Comparison of ENCODE assay signal across 24 cellular contexts in genomic region chr16:87837627-87838289, GRCh38. TPM values are rescaled to one million over a fixed set of nuclear protein-coding genes. Genes with fewer than 3 reads are reported as not detected.
DNase-seq lines count a peak whose midpoint lies in the region; ATAC-seq and TF ChIP-seq lines count a peak whose summit lies in the region.
"Had no signal": no experiment of that assay in that cellular context is flagged by ENCODE, and none has a peak within 500 bp of the region (broad histone marks: within the 10 kb centered on the region; RNA-seq: fewer than 3 reads in every experiment).

No MANE protein-coding gene starts in this region.

- H3K9me3 ChIP-seq in RWPE2 (ENCODE audit: severe bottlenecking) (no peaks in the 10 kb centered on the region), esophagus (ENCODE audit: control insufficient read depth in 2 of 2, insufficient read depth in 1 of 2, low read depth in 1 of 2, low read length in 1 of 2) (peaks cover 0 to 2% of the 10 kb centered on the region in 2 donors), PC-3 (ENCODE audit: low read length) (no peaks in the 10 kb centered on the region)
- H3K9me3 ChIP-seq: ascending aorta, esophagus muscularis mucosa, gastrocnemius medialis, upper lobe of left lung had no signal

- H3K9ac ChIP-seq in PC-3 (ENCODE audit: low read length), result no peak overlapping the region
- H3K9ac ChIP-seq: GM23248 had no signal

- peaks cover 8% of the 10 kb centered on the region for H4K20me1 ChIP-seq in PC-3 (ENCODE audit: low read length)

- H3K4me1 ChIP-seq in RWPE2 (ENCODE audit: insufficient read depth, poor library complexity, severe bottlenecking) (peaks cover 14% of the 10 kb centered on the region), esophagus (ENCODE audit: control insufficient read depth in 2 of 2, insufficient read depth in 2 of 2, low read length in 1 of 2) (peaks cover 10 to 37% of the 10 kb centered on the region in 2 donors), PC-3 (ENCODE audit: insufficient read depth, low read length) (no peaks in the 10 kb centered on the region)
- H3K4me1 ChIP-seq: ascending aorta had no signal

- TF ChIP-seq CTCF in RWPE2 (IDR thresholded peaks at IDR 0.05; ENCODE audit: poor library complexity, severe bottlenecking), result no peak
- TF ChIP-seq CTCF in PC-3 (conservative IDR thresholded peaks at IDR 0.05; ENCODE audit: low read depth, low read length), result no peak

- H3K4me3 Mint-ChIP-seq in activated naive CD8-positive, alpha-beta T cell treated with anti-CD3 and anti-CD28 coated beads for 36 hours, result no peak overlapping the region
- H3K4me3 Mint-ChIP-seq in activated naive CD8-positive, alpha-beta T cell treated with anti-CD3 and anti-CD28 coated beads, Interleukin-2, amount 50 U/mL, for 24 hours, result no peak overlapping the region
- H3K4me3 Mint-ChIP-seq in stimulated activated effector memory CD8-positive, alpha-beta T cell treated with anti-CD3 and anti-CD28 coated beads, Interleukin-12 subunit alpha, Interleukin-12 subunit beta, amount 100 ng/mL, for 72 hours, result no peak overlapping the region
- H3K4me3 Mint-ChIP-seq in T-helper 2 cell treated with Interferon-gamma antibody and Interleukin-4, amounts not matched to agents 5 μg/mL and 100 μg/mL, for 36 hours, result no peak overlapping the region
- H3K4me3 Mint-ChIP-seq: activated CD8-positive, alpha-beta T cell treated with anti-CD3 and anti-CD28 coated beads for 36 hours; activated naive CD4-positive, alpha-beta T cell treated with anti-CD3 and anti-CD28 coated beads for 36 hours had no signal

- POLR2A ChIA-PET in PC-3 (lab: Charles Lee; ENCODE audit: unreplicated experiment), result no interaction called here

- no peak for DNase-seq in activated naive CD8-positive, alpha-beta T cell treated with anti-CD3 and anti-CD28 coated beads for 36 hours
- DNase-seq in activated naive CD8-positive, alpha-beta T cell treated with anti-CD3 and anti-CD28 coated beads, Interleukin-2, amount 50 U/mL, for 24 hours, result no peak
- DNase-seq in RWPE2 (ENCODE audit: low spot score), result no peak
- DNase-seq in stimulated activated effector memory CD8-positive, alpha-beta T cell treated with anti-CD3 and anti-CD28 coated beads, Interleukin-12 subunit alpha, Interleukin-12 subunit beta, amount 100 ng/mL, for 72 hours (ENCODE audit: low spot score in 2 of 2), result no peak
- no peak for DNase-seq in T-helper 2 cell treated with Interferon-gamma antibody and Interleukin-4, amounts not matched to agents 5 μg/mL and 100 μg/mL, for 36 hours (ENCODE audit: low spot score)
- DNase-seq in PC-3, result no peak
- DNase-seq: activated CD4-positive, CD25-positive, alpha-beta regulatory T cell; activated CD8-positive, alpha-beta T cell treated with anti-CD3 and anti-CD28 coated beads for 36 hours; activated naive CD4-positive, alpha-beta T cell treated with anti-CD3 and anti-CD28 coated beads for 36 hours; gastrocnemius medialis; GM23248; MM.1S; naive B cell; NCI-H1417 treated with DMSO at 0.1 percent for 48 hours; NCI-H510A treated with DMSO at 0.1 percent for 48 hours; RPMI8226; stimulated activated CD4-positive, alpha-beta T cell treated with anti-CD3 and anti-CD28 coated beads, Interleukin-12 subunit alpha, Interleukin-12 subunit beta, amount 100 ng/mL, for 4 hours; T1000 had no signal

- peaks cover 17% of the 10 kb centered on the region for H3K36me3 Mint-ChIP-seq in activated naive CD8-positive, alpha-beta T cell treated with anti-CD3 and anti-CD28 coated beads for 36 hours
- peaks cover 54% of the 10 kb centered on the region for H3K36me3 Mint-ChIP-seq in activated naive CD8-positive, alpha-beta T cell treated with anti-CD3 and anti-CD28 coated beads, Interleukin-2, amount 50 U/mL, for 24 hours (ENCODE audit: low read depth)
- H3K36me3 Mint-ChIP-seq in stimulated activated effector memory CD8-positive, alpha-beta T cell treated with anti-CD3 and anti-CD28 coated beads, Interleukin-12 subunit alpha, Interleukin-12 subunit beta, amount 100 ng/mL, for 72 hours, result peaks cover 100% of the 10 kb centered on the region
- H3K36me3 Mint-ChIP-seq in T-helper 2 cell treated with Interferon-gamma antibody and Interleukin-4, amounts not matched to agents 5 μg/mL and 100 μg/mL, for 36 hours (ENCODE audit: low read depth), result peaks cover 19% of the 10 kb centered on the region
- H3K36me3 Mint-ChIP-seq: naive B cell had no signal

- intact Hi-C loops in PC-3 (cut with micrococcal nuclease), result no loop called here

- H3F3A ChIP-seq in PC-3 (ENCODE audit: low read length, unreplicated experiment), result no peaks in the 10 kb centered on the region

- H3K79me2 ChIP-seq in PC-3 (ENCODE audit: low read length), result peaks cover 8% of the 10 kb centered on the region; the same call in 1 of the 2 replicates

- H3K9me2 ChIP-seq in PC-3 (replicated peaks; ENCODE audit: low read length), result no peaks in the 10 kb centered on the region

- ATAC-seq in activated naive CD8-positive, alpha-beta T cell treated with anti-CD3 and anti-CD28 coated beads, Interleukin-2, amount 50 U/mL, for 24 hours, result no peak
- no peak for ATAC-seq in RWPE2 (ENCODE audit: low read depth)
- ATAC-seq in stimulated activated effector memory CD8-positive, alpha-beta T cell treated with anti-CD3 and anti-CD28 coated beads, Interleukin-12 subunit alpha, Interleukin-12 subunit beta, amount 100 ng/mL, for 72 hours, result no peak
- ATAC-seq in HG02970 (IDR thresholded peaks at IDR 0.05; ENCODE audit: low FRiP score, unreplicated experiment), result no peak
- ATAC-seq in PC-3, result no peak
- ATAC-seq: activated CD8-positive, alpha-beta T cell treated with anti-CD3 and anti-CD28 coated beads for 36 hours; gastrocnemius medialis had no signal

- H3K27ac ChIP-seq in RWPE2 (ENCODE audit: poor library complexity, severe bottlenecking), result peak overlapping the region; percentile 65
- peak overlapping the region; percentile 74 to 77 for H3K27ac ChIP-seq in esophagus (ENCODE audit: low read depth in 2 of 2, low read length in 1 of 2)
- H3K27ac ChIP-seq in PC-3 (ENCODE audit: low read length), result no peak overlapping the region
- H3K27ac ChIP-seq: ascending aorta, C4-2B, esophagus muscularis mucosa, GM23248, upper lobe of left lung had no signal

- 54 to 63% methylated on average over 21 of the region's 21 CpGs for WGBS in esophagus, 2 donors

- CTCF ChIA-PET in PC-3 (lab: Charles Lee), result no interaction called here

- H3K36me3 ChIP-seq in RWPE2 (ENCODE audit: low read depth) (peaks cover 100% of the 10 kb centered on the region), esophagus (ENCODE audit: control insufficient read depth in 2 of 2, insufficient read depth in 2 of 2, low read length in 1 of 2) (peaks cover 5 to 47% of the 10 kb centered on the region in 2 donors), PC-3 (ENCODE audit: low read depth, low read length) (peaks cover 41% of the 10 kb centered on the region; the same call in 1 of the 2 replicates)
- H3K36me3 ChIP-seq: ascending aorta had no signal

- H3K4me2 ChIP-seq in PC-3 (ENCODE audit: low read length), result no peak overlapping the region

- H3K27ac Mint-ChIP-seq in activated naive CD8-positive, alpha-beta T cell treated with anti-CD3 and anti-CD28 coated beads for 36 hours, result peak overlapping the region; percentile 51
- no peak overlapping the region for H3K27ac Mint-ChIP-seq in activated naive CD8-positive, alpha-beta T cell treated with anti-CD3 and anti-CD28 coated beads, Interleukin-2, amount 50 U/mL, for 24 hours
- peak overlapping the region; percentile 83 for H3K27ac Mint-ChIP-seq in stimulated activated effector memory CD8-positive, alpha-beta T cell treated with anti-CD3 and anti-CD28 coated beads, Interleukin-12 subunit alpha, Interleukin-12 subunit beta, amount 100 ng/mL, for 72 hours
- no peak overlapping the region for H3K27ac Mint-ChIP-seq in T-helper 2 cell treated with Interferon-gamma antibody and Interleukin-4, amounts not matched to agents 5 μg/mL and 100 μg/mL, for 36 hours
- H3K27ac Mint-ChIP-seq: activated CD8-positive, alpha-beta T cell treated with anti-CD3 and anti-CD28 coated beads for 36 hours had no signal

- H3K4me1 Mint-ChIP-seq in activated naive CD8-positive, alpha-beta T cell treated with anti-CD3 and anti-CD28 coated beads for 36 hours, result peaks cover 3% of the 10 kb centered on the region
- peaks cover 7% of the 10 kb centered on the region for H3K4me1 Mint-ChIP-seq in activated naive CD8-positive, alpha-beta T cell treated with anti-CD3 and anti-CD28 coated beads, Interleukin-2, amount 50 U/mL, for 24 hours
- H3K4me1 Mint-ChIP-seq in stimulated activated effector memory CD8-positive, alpha-beta T cell treated with anti-CD3 and anti-CD28 coated beads, Interleukin-12 subunit alpha, Interleukin-12 subunit beta, amount 100 ng/mL, for 72 hours, result peaks cover 5% of the 10 kb centered on the region
- peaks cover 3% of the 10 kb centered on the region for H3K4me1 Mint-ChIP-seq in T-helper 2 cell treated with Interferon-gamma antibody and Interleukin-4, amounts not matched to agents 5 μg/mL and 100 μg/mL, for 36 hours (ENCODE audit: low read depth)

- H3K9me3 Mint-ChIP-seq in activated naive CD8-positive, alpha-beta T cell treated with anti-CD3 and anti-CD28 coated beads for 36 hours, result no peaks in the 10 kb centered on the region
- H3K9me3 Mint-ChIP-seq in activated naive CD8-positive, alpha-beta T cell treated with anti-CD3 and anti-CD28 coated beads, Interleukin-2, amount 50 U/mL, for 24 hours, result no peaks in the 10 kb centered on the region
- no peaks in the 10 kb centered on the region for H3K9me3 Mint-ChIP-seq in stimulated activated effector memory CD8-positive, alpha-beta T cell treated with anti-CD3 and anti-CD28 coated beads, Interleukin-12 subunit alpha, Interleukin-12 subunit beta, amount 100 ng/mL, for 72 hours
- H3K9me3 Mint-ChIP-seq in T-helper 2 cell treated with Interferon-gamma antibody and Interleukin-4, amounts not matched to agents 5 μg/mL and 100 μg/mL, for 36 hours, result no peaks in the 10 kb centered on the region
- H3K9me3 Mint-ChIP-seq: activated CD8-positive, alpha-beta T cell treated with anti-CD3 and anti-CD28 coated beads for 36 hours; activated naive CD4-positive, alpha-beta T cell treated with anti-CD3 and anti-CD28 coated beads for 36 hours; naive B cell had no signal

- H2AFZ ChIP-seq in PC-3 (ENCODE audit: low read length), result no peak overlapping the region
- H2AFZ ChIP-seq: GM23248 had no signal

- no peaks in the 10 kb centered on the region for H3K27me3 Mint-ChIP-seq in activated naive CD8-positive, alpha-beta T cell treated with anti-CD3 and anti-CD28 coated beads for 36 hours
- H3K27me3 Mint-ChIP-seq in activated naive CD8-positive, alpha-beta T cell treated with anti-CD3 and anti-CD28 coated beads, Interleukin-2, amount 50 U/mL, for 24 hours, result no peaks in the 10 kb centered on the region
- H3K27me3 Mint-ChIP-seq in T-helper 2 cell treated with Interferon-gamma antibody and Interleukin-4, amounts not matched to agents 5 μg/mL and 100 μg/mL, for 36 hours (ENCODE audit: low read depth), result no peaks in the 10 kb centered on the region
- H3K27me3 Mint-ChIP-seq: activated CD8-positive, alpha-beta T cell treated with anti-CD3 and anti-CD28 coated beads for 36 hours; naive B cell had no signal

- no peak overlapping the region for H3K4me3 ChIP-seq in RWPE2 (ENCODE audit: severe bottlenecking)
- no peak overlapping the region for H3K4me3 ChIP-seq in esophagus (ENCODE audit: low read depth in 1 of 2, low read length in 2 of 2)
- no peak overlapping the region for H3K4me3 ChIP-seq in PC-3 (ENCODE audit: low read length)
- H3K4me3 ChIP-seq: ascending aorta, esophagus muscularis mucosa, gastrocnemius medialis, GM23248, upper lobe of left lung had no signal

- no TSS peak for BruUV-seq in PC-3 (replicated peaks; lab: Mats Ljungman, UMichigan)

- H3K27me3 ChIP-seq in RWPE2 (ENCODE audit: insufficient read depth, poor library complexity, severe bottlenecking), result no peaks in the 10 kb centered on the region
- no peaks in the 10 kb centered on the region for H3K27me3 ChIP-seq in esophagus (ENCODE audit: control insufficient read depth in 1 of 2, insufficient read depth in 2 of 2, low read length in 2 of 2)
- no peaks in the 10 kb centered on the region for H3K27me3 ChIP-seq in PC-3 (ENCODE audit: low read length)
- H3K27me3 ChIP-seq: ascending aorta, esophagus muscularis mucosa, gastrocnemius medialis, upper lobe of left lung had no signal

RNA-seq across cellular contexts. Expression of gene SLC7A5, which starts 31.5 kb away (rescaled TPM):
- total RNA-seq in activated naive CD8-positive, alpha-beta T cell treated with anti-CD3 and anti-CD28 coated beads for 36 hours, result 100 to 1,000 TPM; 298 to 301 TPM
- polyA plus RNA-seq in esophagus, result 100 to 1,000 TPM; 117 to 138 TPM
- total RNA-seq in PC-3 (2014; rRNA removed), result 93.2 and 118 TPM in 2 replicates

Comparison
In these comparisons a context has a peak if more than half of its experiments do, and no peak if none do; other contexts are left out.
1. H3K27ac Mint-ChIP-seq: peak in activated naive CD8-positive, alpha-beta T cell treated with anti-CD3 and anti-CD28 coated beads for 36 hours (single experiment) and stimulated activated effector memory CD8-positive, alpha-beta T cell treated with anti-CD3 and anti-CD28 coated beads, Interleukin-12 subunit alpha, Interleukin-12 subunit beta, amount 100 ng/mL, for 72 hours (single experiment); none in activated naive CD8-positive, alpha-beta T cell treated with anti-CD3 and anti-CD28 coated beads, Interleukin-2, amount 50 U/mL, for 24 hours (single experiment) and T-helper 2 cell treated with Interferon-gamma antibody and Interleukin-4, amounts not matched to agents 5 μg/mL and 100 μg/mL, for 36 hours (single experiment).